Comparison of ENCODE assay signal across 8 cellular contexts in the genomic region with DNA sequence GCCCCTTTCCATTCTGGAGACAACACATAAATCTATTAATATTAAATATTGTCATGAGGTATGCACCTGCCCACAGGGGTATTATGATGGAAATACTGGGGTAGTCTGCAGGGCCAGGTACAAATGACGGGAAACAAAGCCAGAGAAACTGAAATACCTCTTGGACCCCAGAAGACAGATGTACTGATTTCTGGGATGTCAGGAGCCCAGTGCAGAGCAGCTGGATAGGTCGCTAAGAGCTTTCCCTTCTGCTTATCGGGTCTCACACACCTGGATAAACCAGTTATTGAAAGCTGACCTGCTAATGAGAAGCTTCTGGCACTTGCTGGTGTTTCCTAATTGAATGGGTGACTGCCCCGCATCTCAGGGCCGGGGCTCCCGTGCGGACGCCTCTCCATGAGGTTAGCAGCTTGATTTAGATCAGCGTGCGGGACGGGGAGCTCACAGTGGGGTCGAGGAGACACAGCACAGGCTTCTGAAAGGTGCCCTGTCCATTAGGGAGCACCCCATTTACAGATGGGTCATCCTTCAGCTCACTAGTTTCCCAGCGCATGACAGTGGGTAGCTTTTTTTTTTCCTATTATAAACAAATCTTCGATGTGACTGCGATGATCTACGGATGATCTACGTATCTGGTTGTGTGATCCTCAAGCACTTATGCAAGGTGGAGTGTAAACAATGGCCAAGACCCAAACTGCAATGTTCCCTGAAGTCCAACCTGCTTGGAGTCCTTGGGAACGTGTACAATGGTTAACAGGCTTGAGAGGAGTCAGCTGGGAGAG. TPM values are rescaled to one million over a fixed set of nuclear protein-coding genes. Genes with fewer than 3 reads are reported as not detected.
DNase-seq lines count a peak whose midpoint lies in the region; ATAC-seq and TF ChIP-seq lines count a peak whose summit lies in the region.

No MANE protein-coding gene starts in this region.

- CTCF ChIA-PET in WTC11 (lab: Charles Lee) = interaction anchor here (0.7 to 3.9 kb wide), 15 partner anchors 10 to 382 kb away, joined by 3 to 18 read pairs (median 4); a partner anchor contains a TSS

- H3K4me3 ChIP-seq in smooth muscle cell = peak overlapping the region; percentile 65

- H4K20me1 ChIP-seq in smooth muscle cell (ENCODE audit: low read depth) = peaks cover 34% of the 10 kb centered on the region

- H3K4me1 Mint-ChIP-seq in WTC11 (peaks cover 41% of the 10 kb centered on the region), glutamatergic neuron (ENCODE audit: low read depth, unreplicated experiment) (peaks cover 19% of the 10 kb centered on the region)

- WGBS in smooth muscle cell (ENCODE audit: low lambda C conversion rate) = 77% methylated on average over 18 of the region's 18 CpGs

- peaks cover 29% of the 10 kb centered on the region for H3K79me2 ChIP-seq in smooth muscle cell (ENCODE audit: low read depth)

- no peak overlapping the region for H2AFZ ChIP-seq in smooth muscle cell (ENCODE audit: low read depth)

- no peaks in the 10 kb centered on the region for H3K9me3 ChIP-seq in smooth muscle cell (replicated peaks; ENCODE audit: low read depth)

- peak overlapping the region; percentile 91 for H3K9ac ChIP-seq in smooth muscle cell (ENCODE audit: low read depth)

- TF ChIP-seq CTCF in WTC11 (IDR thresholded peaks at IDR 0.05) (no peak), glutamatergic neuron (IDR thresholded peaks at IDR 0.05; ENCODE audit: partially characterized antibody, unreplicated experiment) (no peak), smooth muscle cell (IDR thresholded peaks at IDR 0.05; ENCODE audit: borderline replicate concordance, insufficient read depth, poor library complexity, severe bottlenecking) (no peak)

- peak overlapping the region; percentile 96 for H3K27ac ChIP-seq in smooth muscle cell (ENCODE audit: low read depth)

- DNase-seq in NCI-H748 (lab: John Stamatoyannopoulos, UW; ENCODE audit: unreplicated experiment) = peak; percentile 31
- no peak for DNase-seq in NCI-H748 treated with DMSO at 0.1 percent for 48 hours (lab: John Stamatoyannopoulos, UW)
- DNase-seq in WTC11 (ENCODE audit: low spot score) = no peak
- DNase-seq in glutamatergic neuron = no peak
- no peak for DNase-seq in smooth muscle cell (lab: John Stamatoyannopoulos, UW; ENCODE audit: unreplicated experiment)
- DNase-seq in HK-2 (ENCODE audit: unreplicated experiment) = no peak

- H3K4me1 ChIP-seq in smooth muscle cell (ENCODE audit: low read depth) = peaks cover 23% of the 10 kb centered on the region

- H3K36me3 ChIP-seq in smooth muscle cell (ENCODE audit: low read depth) = no peaks in the 10 kb centered on the region

- H3K36me3 Mint-ChIP-seq in WTC11 (peaks cover 14% of the 10 kb centered on the region), glutamatergic neuron (ENCODE audit: unreplicated experiment) (peaks cover 16% of the 10 kb centered on the region)

- H3K4me3 Mint-ChIP-seq in WTC11 (peak overlapping the region; percentile 74), glutamatergic neuron (ENCODE audit: unreplicated experiment) (peak overlapping the region; percentile 89)

- H3K9me3 Mint-ChIP-seq in WTC11 (peaks cover 7% of the 10 kb centered on the region), glutamatergic neuron (ENCODE audit: unreplicated experiment) (peaks cover 17% of the 10 kb centered on the region)

- no peaks in the 10 kb centered on the region for H3K27me3 ChIP-seq in smooth muscle cell (ENCODE audit: low read depth)

- POLR2A ChIA-PET in WTC11 (lab: Charles Lee) = interaction anchor here (1.2 kb wide), 1 partner anchor 69 kb away, joined by 3 read pairs; no protein-coding TSS in a partner anchor

- H3F3A ChIP-seq in smooth muscle cell (ENCODE audit: low read depth) = peaks cover 6% of the 10 kb centered on the region

- H3K27me3 Mint-ChIP-seq in WTC11 (ENCODE audit: low read depth) (no peaks in the 10 kb centered on the region; the same call in 1 of the 2 replicates), glutamatergic neuron (ENCODE audit: unreplicated experiment) (peaks cover 16% of the 10 kb centered on the region)

- H3K27ac Mint-ChIP-seq in WTC11 (peak overlapping the region; percentile 88), glutamatergic neuron (ENCODE audit: unreplicated experiment) (peak overlapping the region; percentile 96)

- ATAC-seq in WTC11 = no peak
- ATAC-seq in HG02678 (IDR thresholded peaks at IDR 0.05; ENCODE audit: unreplicated experiment) = no peak
- no peak for ATAC-seq in GM21723 (IDR thresholded peaks at IDR 0.05; ENCODE audit: unreplicated experiment)

- H3K4me2 ChIP-seq in smooth muscle cell = peak overlapping the region; percentile 93

TF ChIP-seq in WTC11, 78 proteins besides CTCF, POLR2A, EP300 and RAD21:
- TF ChIP-seq, protein P1, sequence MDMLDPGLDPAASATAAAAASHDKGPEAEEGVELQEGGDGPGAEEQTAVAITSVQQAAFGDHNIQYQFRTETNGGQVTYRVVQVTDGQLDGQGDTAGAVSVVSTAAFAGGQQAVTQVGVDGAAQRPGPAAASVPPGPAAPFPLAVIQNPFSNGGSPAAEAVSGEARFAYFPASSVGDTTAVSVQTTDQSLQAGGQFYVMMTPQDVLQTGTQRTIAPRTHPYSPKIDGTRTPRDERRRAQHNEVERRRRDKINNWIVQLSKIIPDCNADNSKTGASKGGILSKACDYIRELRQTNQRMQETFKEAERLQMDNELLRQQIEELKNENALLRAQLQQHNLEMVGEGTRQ (CRISPR knock-in tag; IDR thresholded peaks at IDR 0.05) = no peak
- no peak for TF ChIP-seq GABPB1 (CRISPR knock-in tag; IDR thresholded peaks at IDR 0.05)
- TF ChIP-seq PRRX2 (CRISPR knock-in tag; IDR thresholded peaks at IDR 0.05) = no peak
- no peak for TF ChIP-seq JAZF1 (CRISPR knock-in tag; IDR thresholded peaks at IDR 0.05)
- TF ChIP-seq ELF4 (CRISPR knock-in tag; IDR thresholded peaks at IDR 0.05; ENCODE audit: low read depth) = no peak
- TF ChIP-seq ZNF396 (CRISPR knock-in tag; IDR thresholded peaks at IDR 0.05; ENCODE audit: borderline replicate concordance) = no peak

RNA-seq across cellular contexts. Expression of a gene that starts 1.5 kb away (rescaled TPM):
- total RNA-seq in WTC11 (2021) (32.3 to 41.2 TPM (median 40.1 TPM) in 3 replicates), glutamatergic neuron (ENCODE audit: unreplicated experiment) (95.2 TPM), smooth muscle cell (277 and 402 TPM in 2 replicates)
- polyA plus RNA-seq in smooth muscle cell = 181 and 302 TPM in 2 replicates
